In genomic region chr2:240806006-240806405, GRCh38 we compare ENCODE assay signal across 1 cellular context.
TF ChIP-seq lines count a peak whose summit lies in the region.

No MANE protein-coding gene starts in this region.

TF ChIP-seq in GM23338, 12 proteins besides CTCF, POLR2A, EP300 and RAD21 (continued from another document):
- TF ChIP-seq REST (IDR thresholded peaks at IDR 0.05; ENCODE audit: unreplicated experiment) = no peak
- TF ChIP-seq EZH2 (IDR thresholded peaks at IDR 0.05; ENCODE audit: low read depth, unreplicated experiment) = no peak
- no peak for TF ChIP-seq ZNF331 (CRISPR knock-in tag; IDR thresholded peaks at IDR 0.05; ENCODE audit: low read depth)
- no peak for TF ChIP-seq ZNF114 (CRISPR knock-in tag; IDR thresholded peaks at IDR 0.05)
